1 cellular context compared by ENCODE assay signal in genomic region chr2:158094487-158095092, GRCh38.
TF ChIP-seq lines count a peak whose summit lies in the region.

No MANE protein-coding gene starts in this region.

TF ChIP-seq in HepG2, 621 proteins besides CTCF, POLR2A, EP300 and RAD21 (continued from another document and continues in another):
- TF ChIP-seq ZFP91 (CRISPR knock-in tag; IDR thresholded peaks at IDR 0.05; ENCODE audit: borderline replicate concordance) (no peak), TFAP4 (IDR thresholded peaks at IDR 0.05; ENCODE audit: borderline replicate concordance, low read depth) (peak; percentile 81), ZSCAN21 (CRISPR knock-in tag; IDR thresholded peaks at IDR 0.05; ENCODE audit: borderline replicate concordance) (no peak), SMARCC2 (IDR thresholded peaks at IDR 0.05) (no peak), IRX3 (CRISPR knock-in tag; IDR thresholded peaks at IDR 0.05; ENCODE audit: borderline replicate concordance, low read depth) (no peak), ZNF367 (CRISPR knock-in tag; IDR thresholded peaks at IDR 0.05; ENCODE audit: borderline replicate concordance) (no peak), ZNF580 (CRISPR knock-in tag; IDR thresholded peaks at IDR 0.05; ENCODE audit: borderline replicate concordance, low read depth) (0 out of 2 replicates have a peak, but pooled peaks have one; percentile 15), MED1 (CRISPR knock-in tag; IDR thresholded peaks at IDR 0.05) (no peak), ZNF550 (CRISPR knock-in tag; IDR thresholded peaks at IDR 0.05; ENCODE audit: borderline replicate concordance) (0 out of 2 replicates have a peak, but pooled peaks have one; percentile 58), MTA1 (CRISPR knock-in tag; IDR thresholded peaks at IDR 0.05; ENCODE audit: borderline replicate concordance) (no peak), RBFOX2 (IDR thresholded peaks at IDR 0.05; ENCODE audit: low read depth, low read length) (no peak), ZNF746 (CRISPR knock-in tag; IDR thresholded peaks at IDR 0.05) (no peak), RXRB (CRISPR knock-in tag; IDR thresholded peaks at IDR 0.05; ENCODE audit: borderline replicate concordance) (no peak), ZNF710 (CRISPR knock-in tag; IDR thresholded peaks at IDR 0.05; ENCODE audit: borderline replicate concordance) (no peak; the same call in 1 of the 2 replicates), HBP1 (CRISPR knock-in tag; IDR thresholded peaks at IDR 0.05; ENCODE audit: low read depth) (0 out of 2 replicates have a peak, but pooled peaks have one; percentile 39), TEF (CRISPR knock-in tag; IDR thresholded peaks at IDR 0.05) (peak; percentile 83; the same call in 1 of the 2 replicates), PITX1 (CRISPR knock-in tag; IDR thresholded peaks at IDR 0.05) (peak; percentile 53; the same call in 1 of the 2 replicates), ZNF10 (CRISPR knock-in tag; IDR thresholded peaks at IDR 0.05; ENCODE audit: borderline replicate concordance, low read depth) (no peak), NBN (conservative IDR thresholded peaks at IDR 0.05) (no peak), ZMAT3 (CRISPR knock-in tag; conservative IDR thresholded peaks at IDR 0.05) (no peak), E2F1 (CRISPR knock-in tag; IDR thresholded peaks at IDR 0.05) (no peak), ZNF281 (CRISPR knock-in tag; IDR thresholded peaks at IDR 0.05; ENCODE audit: borderline replicate concordance) (no peak), ARID5B (CRISPR knock-in tag; IDR thresholded peaks at IDR 0.05) (peak; percentile 49; the same call in 1 of the 2 replicates), ZNF496 (CRISPR knock-in tag; IDR thresholded peaks at IDR 0.05; ENCODE audit: insufficient replicate concordance) (no peak), ZSCAN25 (CRISPR knock-in tag; IDR thresholded peaks at IDR 0.05) (no peak), KAT2B (IDR thresholded peaks at IDR 0.05; ENCODE audit: borderline replicate concordance, low read depth, low read length) (no peak), ELK4 (CRISPR knock-in tag; IDR thresholded peaks at IDR 0.05; ENCODE audit: borderline replicate concordance) (no peak), ZNF816 (CRISPR knock-in tag; IDR thresholded peaks at IDR 0.05; ENCODE audit: borderline replicate concordance) (no peak)
